1 cellular context compared by ENCODE assay signal in the genomic region with DNA sequence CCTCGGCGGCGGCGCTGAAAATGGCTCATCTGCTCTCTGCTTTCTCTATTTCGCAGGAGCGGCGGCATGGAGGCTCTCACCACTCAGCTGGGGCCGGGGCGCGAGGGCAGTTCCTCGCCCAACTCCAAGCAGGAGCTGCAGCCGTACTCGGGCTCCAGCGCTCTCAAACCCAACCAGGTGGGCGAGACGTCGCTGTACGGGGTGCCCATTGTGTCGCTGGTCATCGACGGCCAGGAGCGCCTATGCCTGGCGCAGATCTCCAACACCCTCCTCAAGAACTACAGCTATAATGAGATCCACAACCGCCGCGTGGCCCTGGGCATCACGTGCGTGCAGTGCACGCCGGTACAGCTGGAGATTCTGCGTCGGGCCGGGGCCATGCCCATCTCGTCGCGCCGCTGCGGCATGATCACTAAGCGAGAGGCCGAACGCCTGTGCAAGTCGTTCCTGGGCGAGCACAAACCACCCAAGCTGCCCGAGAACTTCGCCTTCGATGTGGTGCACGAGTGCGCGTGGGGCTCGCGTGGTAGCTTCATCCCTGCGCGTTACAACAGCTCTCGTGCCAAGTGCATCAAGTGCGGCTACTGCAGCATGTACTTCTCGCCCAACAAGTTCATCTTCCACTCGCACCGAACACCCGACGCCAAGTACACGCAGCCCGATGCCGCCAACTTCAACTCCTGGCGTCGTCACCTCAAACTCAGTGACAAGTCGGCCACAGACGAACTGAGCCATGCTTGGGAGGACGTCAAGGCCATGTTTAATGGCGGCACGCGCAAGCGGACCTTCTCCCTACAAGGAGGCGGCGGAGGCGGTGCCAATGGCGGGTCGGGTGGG.
TF ChIP-seq lines count a peak whose summit lies in the region.

No MANE protein-coding gene starts in this region.

TF ChIP-seq in A549, 52 proteins besides CTCF, POLR2A, EP300 and RAD21 (continued from another document):
- TF ChIP-seq ELK1 (IDR thresholded peaks at IDR 0.05; ENCODE audit: low read depth, low read length) (no peak), RFX5 (IDR thresholded peaks at IDR 0.05) (no peak)
